In the genomic region with DNA sequence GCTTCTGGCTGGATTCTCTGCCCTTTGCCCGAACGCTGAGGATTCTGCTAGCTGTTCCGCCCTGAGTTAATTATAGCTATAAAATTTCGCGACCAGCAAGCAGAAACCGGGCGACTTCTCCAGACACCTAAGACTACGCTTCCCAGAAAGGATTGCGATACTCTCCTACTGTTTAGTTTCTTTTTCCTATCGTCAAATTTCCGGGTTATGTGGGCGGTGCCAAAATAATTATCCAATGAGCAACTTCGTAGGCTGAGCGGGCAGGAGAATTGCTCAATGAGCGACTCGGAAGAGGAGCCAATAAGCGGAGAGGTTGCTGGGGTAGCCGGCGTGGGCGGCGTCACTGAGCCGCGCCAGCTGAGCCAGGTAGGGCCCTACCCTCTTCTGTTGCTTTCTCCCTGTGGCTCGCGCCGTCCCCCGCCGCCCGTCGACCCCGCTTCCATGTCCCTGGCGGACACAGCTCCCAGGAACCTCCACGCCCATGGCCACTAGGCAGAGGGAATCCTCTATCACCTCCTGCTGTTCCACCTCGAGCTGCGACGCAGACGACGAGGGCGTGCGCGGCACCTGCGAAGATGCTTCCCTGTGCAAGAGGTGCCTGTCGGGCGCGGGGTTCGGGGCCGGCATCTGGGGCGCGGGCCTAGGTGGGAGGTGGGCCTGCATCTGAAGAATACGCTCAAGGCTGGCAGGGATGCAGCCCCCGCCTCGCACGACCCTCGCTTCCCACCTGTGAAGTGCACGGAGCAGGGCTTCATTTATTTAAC, we compare ENCODE assay signal across 8 cellular contexts.
DNase-seq lines count a peak whose midpoint lies in the region; ATAC-seq lines count a peak whose summit lies in the region.

TSS of gene LCMT1 (plus strand) at position 340 of the 764 bp plus-strand sequence. CDS start at position 482, 142 bp downstream.

- H3K27ac ChIP-seq in BLaER1 treated with 17β-estradiol and CSF1 and Interleukin-3, amounts not matched to agents 10 nM and 100 nM, result peak within 1 kb of the TSS; percentile 50 to 87 (median 76); a peak in 21 of 22 replicates

- DNase-seq in NCI-H748 (lab: John Stamatoyannopoulos, UW; ENCODE audit: unreplicated experiment) (peak; percentile 98), dedifferentiated amniotic fluid mesenchymal stem cell (ENCODE audit: extremely low spot score) (peak; percentile 99), left kidney (ENCODE audit: low read depth, low spot score) (peak; percentile 99)
- DNase-seq in activated CD4-positive, alpha-beta T cell treated with anti-CD3 and anti-CD28 coated beads, Interleukin-2, amount 50 U/mL, for 1 hour, result peak; percentile 84
- DNase-seq in stimulated activated CD4-positive, alpha-beta T cell treated with anti-CD3 and anti-CD28 coated beads, Interleukin-2, amount 100 ng/mL, for 24 hours, result peak; percentile 90 to 91

- ATAC-seq in GM19351 (IDR thresholded peaks at IDR 0.05; ENCODE audit: unreplicated experiment) (peak; percentile 89), HG03521 (IDR thresholded peaks at IDR 0.05; ENCODE audit: unreplicated experiment) (peak; percentile 92)

- peaks cover 0 to 38% (median 12%) of the 10 kb centered on the region in 11 experiments; a peak in 11 of 22 replicates for H4K20me1 ChIP-seq in BLaER1 treated with 17β-estradiol and CSF1 and Interleukin-3, amounts not matched to agents 10 nM and 100 nM

- H3K4me2 ChIP-seq in BLaER1 treated with 17β-estradiol and CSF1 and Interleukin-3, amounts not matched to agents 10 nM and 100 nM, result peak within 1 kb of the TSS; percentile 91 to 100 (median 97)

- H3K4me1 ChIP-seq in BLaER1 treated with 17β-estradiol and CSF1 and Interleukin-3, amounts not matched to agents 10 nM and 100 nM, result peaks cover 30 to 48% (median 39%) of the 10 kb centered on the region in 10 experiments

- 0 out of 22 replicates have a peak, but pooled peaks cover 0 to 10% (median 0%) of the 10 kb centered on the region in 11 experiments for H3K9me3 ChIP-seq in BLaER1 treated with 17β-estradiol and CSF1 and Interleukin-3, amounts not matched to agents 10 nM and 100 nM (replicated peaks in 1 of 11)

- peaks cover 6 to 27% (median 18%) of the 10 kb centered on the region in 11 experiments; a peak in 17 of 22 replicates for H3K36me3 ChIP-seq in BLaER1 treated with 17β-estradiol and CSF1 and Interleukin-3, amounts not matched to agents 10 nM and 100 nM

- H3K4me3 ChIP-seq in BLaER1 treated with 17β-estradiol and CSF1 and Interleukin-3, amounts not matched to agents 10 nM and 100 nM, result peak within 1 kb of the TSS; percentile 77 to 95 (median 84)

- peak within 1 kb of the TSS; percentile 72 to 86 (median 83) for H3K9ac ChIP-seq in BLaER1 treated with 17β-estradiol and CSF1 and Interleukin-3, amounts not matched to agents 10 nM and 100 nM

- peaks cover 14 to 23% (median 21%) of the 10 kb centered on the region in 11 experiments for H3K27me3 ChIP-seq in BLaER1 treated with 17β-estradiol and CSF1 and Interleukin-3, amounts not matched to agents 10 nM and 100 nM

Comparison
In these comparisons a context has a peak if more than half of its experiments do, and no peak if none do; other contexts are left out.
1. Peak in every context shown above with its lines: DNase-seq, ATAC-seq, H3K4me3 ChIP-seq and H3K27ac ChIP-seq.